ENCODE assay signal across 13 cellular contexts in the genomic region with DNA sequence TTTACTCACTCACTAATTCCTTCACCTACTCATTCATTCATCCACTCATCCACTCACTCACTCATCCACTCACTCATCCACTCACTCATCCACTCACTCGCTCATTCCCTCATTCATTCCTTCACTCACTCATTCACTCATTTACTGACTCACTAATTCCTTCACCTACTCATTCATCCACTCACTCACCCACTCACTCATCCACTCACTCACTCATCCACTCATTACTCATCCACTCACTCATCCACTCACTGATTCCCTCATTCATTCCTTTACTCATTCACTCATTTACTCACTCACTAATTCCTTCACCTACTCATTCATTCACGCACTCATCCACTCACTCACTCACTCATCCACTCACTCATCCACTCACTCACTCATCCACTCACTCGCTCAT. TPM values are rescaled to one million over a fixed set of nuclear protein-coding genes. Genes with fewer than 3 reads are reported as not detected.
"Had no signal": no experiment of that assay in that cellular context is flagged by ENCODE, and none has a peak within 500 bp of the region (broad histone marks: within the 10 kb centered on the region; RNA-seq: fewer than 3 reads in every experiment).

No MANE protein-coding gene starts in this region.

RNA-seq across cellular contexts. Expression of a gene that starts 15.6 kb away (rescaled TPM):
- total RNA-seq: activated B cell treated with CpG ODN at 0.5 μM for 24 hours; activated CD4-positive, alpha-beta memory T cell treated with anti-CD3 and anti-CD28 coated beads for 36 hours; activated CD4-positive, alpha-beta memory T cell treated with anti-CD3 and anti-CD28 coated beads, Interleukin-2, amount 10 ng/mL, durations not matched to agents 7 days and 5 days; activated CD4-positive, alpha-beta T cell treated with anti-CD3 and anti-CD28 coated beads for 36 hours; activated CD4-positive, alpha-beta T cell treated with anti-CD3 and anti-CD28 coated beads, Interleukin-2, amount 10 ng/mL, durations not matched to agents 24 days and 14 days; activated CD4-positive, alpha-beta T cell treated with anti-CD3 and anti-CD28 coated beads, Interleukin-2, amount 10 ng/mL, durations not matched to agents 7 days and 5 days; activated CD8-positive, alpha-beta memory T cell treated with anti-CD3 and anti-CD28 coated beads for 36 hours; activated CD8-positive, alpha-beta memory T cell treated with anti-CD3 and anti-CD28 coated beads, Interleukin-2, amount 10 ng/mL, durations not matched to agents 7 days and 5 days; activated CD8-positive, alpha-beta T cell treated with anti-CD3 and anti-CD28 coated beads for 36 hours; activated CD8-positive, alpha-beta T cell treated with anti-CD3 and anti-CD28 coated beads, Interleukin-2, amount 10 ng/mL, durations not matched to agents 7 days and 5 days; T-helper 1 cell treated with Interleukin-12 subunit alpha and Interleukin-12 subunit beta and Interleukin-4 antibody, amounts not matched to agents 30 ng/mL and 1 ng/mL, for 36 hours; T-helper 17 cell; T-helper 2 cell treated with Interferon-gamma antibody and Interleukin-4, amounts not matched to agents 100 ng/mL and 5 ng/mL, for 36 hours had no signal

RNA-seq across cellular contexts. Expression of a gene that starts 49.5 kb away (rescaled TPM):
- total RNA-seq: activated B cell treated with CpG ODN at 0.5 μM for 24 hours; activated CD4-positive, alpha-beta memory T cell treated with anti-CD3 and anti-CD28 coated beads for 36 hours; activated CD4-positive, alpha-beta memory T cell treated with anti-CD3 and anti-CD28 coated beads, Interleukin-2, amount 10 ng/mL, durations not matched to agents 7 days and 5 days; activated CD4-positive, alpha-beta T cell treated with anti-CD3 and anti-CD28 coated beads for 36 hours; activated CD4-positive, alpha-beta T cell treated with anti-CD3 and anti-CD28 coated beads, Interleukin-2, amount 10 ng/mL, durations not matched to agents 24 days and 14 days; activated CD4-positive, alpha-beta T cell treated with anti-CD3 and anti-CD28 coated beads, Interleukin-2, amount 10 ng/mL, durations not matched to agents 7 days and 5 days; activated CD8-positive, alpha-beta memory T cell treated with anti-CD3 and anti-CD28 coated beads for 36 hours; activated CD8-positive, alpha-beta memory T cell treated with anti-CD3 and anti-CD28 coated beads, Interleukin-2, amount 10 ng/mL, durations not matched to agents 7 days and 5 days; activated CD8-positive, alpha-beta T cell treated with anti-CD3 and anti-CD28 coated beads for 36 hours; activated CD8-positive, alpha-beta T cell treated with anti-CD3 and anti-CD28 coated beads, Interleukin-2, amount 10 ng/mL, durations not matched to agents 7 days and 5 days; T-helper 1 cell treated with Interleukin-12 subunit alpha and Interleukin-12 subunit beta and Interleukin-4 antibody, amounts not matched to agents 30 ng/mL and 1 ng/mL, for 36 hours; T-helper 17 cell; T-helper 2 cell treated with Interferon-gamma antibody and Interleukin-4, amounts not matched to agents 100 ng/mL and 5 ng/mL, for 36 hours had no signal
